In the genomic region with DNA sequence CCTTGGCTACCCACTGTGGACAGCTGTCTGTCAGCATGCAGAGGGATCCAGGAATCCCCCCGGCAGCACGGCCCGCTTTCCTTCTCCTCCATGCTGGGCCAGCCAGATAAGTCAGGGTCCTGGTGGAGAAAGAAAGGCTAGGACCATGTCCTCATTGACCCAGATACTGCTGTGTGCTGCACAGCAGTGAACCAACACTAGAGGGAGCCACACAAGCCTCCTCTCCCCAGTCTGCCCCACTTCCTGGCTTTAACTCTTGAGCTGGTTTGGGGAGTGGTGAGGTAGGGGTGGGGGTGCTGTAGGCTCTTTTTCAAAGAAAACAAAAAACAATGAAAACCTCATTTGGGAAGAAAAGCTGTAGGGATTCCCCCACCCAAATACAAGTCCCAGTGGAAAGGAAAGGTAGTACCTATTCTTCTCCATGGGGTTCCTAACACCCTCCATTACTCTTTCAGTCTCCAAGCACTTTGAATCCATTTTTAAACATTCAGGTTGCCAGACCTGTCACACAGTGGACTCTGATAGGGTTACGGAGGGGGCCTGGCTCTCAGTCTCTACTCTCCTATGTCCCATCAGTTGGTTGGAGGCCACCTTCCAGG, we compare ENCODE assay signal across 7 cellular contexts.
A peak's percentile ranks its signal among the peaks of the same experiment; 100 is the strongest.
DNase-seq lines count a peak whose midpoint lies in the region; ATAC-seq and TF ChIP-seq lines count a peak whose summit lies in the region.

No MANE protein-coding gene starts in this region.

- no peaks in the 10 kb centered on the region for H3K4me1 Mint-ChIP-seq in T-cell

- no peaks in the 10 kb centered on the region for H3K9me3 Mint-ChIP-seq in T-cell

- H3K9me3 ChIP-seq in psoas muscle, result no peaks in the 10 kb centered on the region

- no peak overlapping the region for H3K27ac Mint-ChIP-seq in T-cell

- POLR2A ChIA-PET in T-cell (lab: Charles Lee), result no interaction called here

- H3K4me1 ChIP-seq in psoas muscle, result no peaks in the 10 kb centered on the region

- 85 to 98% (median 89%) methylated on average over 4 of the region's 4 CpGs for WGBS in psoas muscle, 3 donors

- peaks cover 0 to 12% of the 10 kb centered on the region in 2 donors for H3K27me3 Mint-ChIP-seq in T-cell

- no peak overlapping the region for H3K4me3 Mint-ChIP-seq in T-cell

- H3K27me3 ChIP-seq in psoas muscle (ENCODE audit: insufficient read depth in 3 of 3, low read length in 2 of 3), result no peaks in the 10 kb centered on the region

- H3K27ac ChIP-seq in psoas muscle, result no peak overlapping the region

- ATAC-seq in HG02678 (IDR thresholded peaks at IDR 0.05; ENCODE audit: unreplicated experiment) (peak; percentile 61), T-cell (replicated peaks in 1 of 4) (peak; percentile 47 to 53 (median 52)), psoas muscle (peak in 3 of 4 donors; percentile 42 to 61 (median 44))

- CTCF ChIA-PET in T-cell (lab: Charles Lee), result interaction anchor here (0.6 to 1.2 kb wide), 10 partner anchors 21 to 974 kb away, joined by 3 to 10 read pairs (median 4); no protein-coding TSS in a partner anchor

- no peaks in the 10 kb centered on the region for H3K36me3 Mint-ChIP-seq in T-cell

- intact Hi-C loops in psoas muscle (cut with DNase I), result no loop called here

- no peak overlapping the region for H3K4me3 ChIP-seq in fibroblast of villous mesenchyme (ENCODE audit: low read depth, low read length)
- no peak overlapping the region for H3K4me3 ChIP-seq in psoas muscle

- DNase-seq in ELF-1 (ENCODE audit: low read depth, low spot score) (peak; percentile 74), T-cell (peak in 11 of 34 experiments; percentile 4 to 26 (median 12)), fibroblast of villous mesenchyme (ENCODE audit: low read depth) (peak; percentile 39), psoas muscle (no peak), NCI-H146 treated with DMSO at 0.1 percent for 48 hours (lab: John Stamatoyannopoulos, UW; ENCODE audit: unreplicated experiment) (no peak), NCI-H2227 (lab: John Stamatoyannopoulos, UW; ENCODE audit: unreplicated experiment) (no peak)

- H3K36me3 ChIP-seq in psoas muscle (ENCODE audit: insufficient read depth in 1 of 2, low read depth in 1 of 2), result peaks cover 0 to 3% of the 10 kb centered on the region in 2 donors

- TF ChIP-seq CTCF in fibroblast of villous mesenchyme (IDR thresholded peaks at IDR 0.05; ENCODE audit: insufficient read depth, low read depth, low read length), result peak; percentile 91
- TF ChIP-seq CTCF in psoas muscle (IDR thresholded peaks at IDR 0.05), result peak; percentile 45

Comparison
In these comparisons a context has a peak if more than half of its experiments do, and no peak if none do; other contexts are left out.
1. DNase-seq: peak in ELF-1 (single experiment) and fibroblast of villous mesenchyme (single experiment); none in psoas muscle (0 of 2), NCI-H146 treated with DMSO at 0.1 percent for 48 hours (single experiment) and NCI-H2227 (single experiment).
2. Peak in every context shown above with its lines, with median percentiles within 50 percentile points of each other: ATAC-seq.